In the genomic region with DNA sequence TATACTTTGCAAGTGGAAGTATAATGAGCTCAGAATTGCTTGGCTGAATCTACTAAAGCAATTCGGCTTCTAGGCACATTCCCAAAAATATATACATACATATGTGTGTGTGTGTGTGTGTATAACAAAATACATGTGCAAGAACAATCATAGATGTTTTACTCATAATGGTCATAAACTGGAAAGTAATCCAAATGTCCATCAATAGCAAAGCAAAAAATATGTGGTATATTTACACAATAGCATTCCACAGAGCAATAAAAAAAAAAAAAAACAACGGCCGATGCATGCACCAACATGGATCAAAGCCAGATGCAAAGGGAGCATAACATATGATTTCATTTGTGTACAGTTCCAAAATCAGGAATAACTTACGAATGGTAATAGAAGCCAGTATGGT, we compare ENCODE assay signal across 17 cellular contexts.
DNase-seq lines count a peak whose midpoint lies in the region; ATAC-seq and TF ChIP-seq lines count a peak whose summit lies in the region.
"Had no signal": no experiment of that assay in that cellular context is flagged by ENCODE, and none has a peak within 500 bp of the region (broad histone marks: within the 10 kb centered on the region; RNA-seq: fewer than 3 reads in every experiment).

No MANE protein-coding gene starts in this region.

- TF ChIP-seq POLR2A in Peyer's patch (IDR thresholded peaks at IDR 0.05) (no peak), uterus (IDR thresholded peaks at IDR 0.05) (no peak)

- H4K20me1 ChIP-seq in fibroblast of lung (ENCODE audit: control insufficient read depth, extremely low read depth, insufficient read depth, low read length), result no peaks in the 10 kb centered on the region

- H3K4me1 ChIP-seq in adipocyte (ENCODE audit: control insufficient read depth, insufficient read depth, low read length) (no peaks in the 10 kb centered on the region), fibroblast of lung (ENCODE audit: control insufficient read depth, extremely low read depth, insufficient read depth, low read length) (peaks cover 2% of the 10 kb centered on the region), Peyer's patch (no peaks in the 10 kb centered on the region), uterus (no peaks in the 10 kb centered on the region)

- no peak overlapping the region for H3K4me2 ChIP-seq in fibroblast of lung (ENCODE audit: extremely low read depth, insufficient read depth, low read length)

- H3K79me2 ChIP-seq in fibroblast of lung (ENCODE audit: control insufficient read depth, insufficient read depth, low read length), result no peaks in the 10 kb centered on the region

- no peak overlapping the region for H3K9ac ChIP-seq in adipocyte (ENCODE audit: low read length)
- peak overlapping the region; percentile 4 for H3K9ac ChIP-seq in fibroblast of lung (ENCODE audit: insufficient read depth, low read length)

- no peak for ATAC-seq in GM18517 (IDR thresholded peaks at IDR 0.05; ENCODE audit: unreplicated experiment)
- ATAC-seq: K562 had no signal

- H3K9me3 ChIP-seq in adipocyte (ENCODE audit: control insufficient read depth, low read length) (peaks cover 7% of the 10 kb centered on the region), fibroblast of lung (ENCODE audit: control insufficient read depth, insufficient read depth, low read depth, low read length) (no peaks in the 10 kb centered on the region), Peyer's patch (no peaks in the 10 kb centered on the region), uterus (no peaks in the 10 kb centered on the region)
- H3K9me3 ChIP-seq: Caco-2 had no signal

- H3K27ac ChIP-seq in fibroblast of lung (ENCODE audit: insufficient read depth, low read length) (no peak overlapping the region), Peyer's patch (no peak overlapping the region), uterus (no peak overlapping the region)
- H3K27ac ChIP-seq: C4-2B, HL-60 had no signal

- no peak overlapping the region for H3K4me3 ChIP-seq in LNCaP clone FGC (ENCODE audit: low read depth, low read length)
- H3K4me3 ChIP-seq in adipocyte (ENCODE audit: low read length), result no peak overlapping the region
- H3K4me3 ChIP-seq in fibroblast of lung (replicated peaks in 1 of 4; ENCODE audit: control extremely low read depth in 1 of 4, insufficient read depth in 1 of 4, low read depth in 3 of 4, low read length in 4 of 4), result no peak overlapping the region
- H3K4me3 ChIP-seq in Peyer's patch, result no peak overlapping the region
- H3K4me3 ChIP-seq in uterus, result no peak overlapping the region
- H3K4me3 ChIP-seq: K562 had no signal

- peak; percentile 31 for DNase-seq in EL
- peak; percentile 27 for DNase-seq in LNCaP clone FGC (ENCODE audit: low read depth)
- peak; percentile 45 for DNase-seq in adipocyte (ENCODE audit: low read depth)
- DNase-seq in fibroblast of lung (ENCODE audit: low read depth in 2 of 2), result peak in 1 of 2 donors; percentile 44
- no peak for DNase-seq in Peyer's patch
- no peak for DNase-seq in uterus
- no peak for DNase-seq in stimulated activated CD4-positive, alpha-beta T cell treated with anti-CD3 and anti-CD28 coated beads, Interleukin-1b, Interleukin-23, amount 100 ng/mL, for 48 hours
- DNase-seq: ACHN; AML-193; Caco-2; CD4-positive, alpha-beta T cell; GF-D8; H9 had no signal

- intact Hi-C loops in uterus (cut with DNase I; ENCODE audit: low total_unique reads), result no loop called here

- no peaks in the 10 kb centered on the region for H3K36me3 ChIP-seq in adipocyte (ENCODE audit: control insufficient read depth, insufficient read depth, low read length, severe bottlenecking)
- H3K36me3 ChIP-seq in fibroblast of lung (ENCODE audit: control insufficient read depth, insufficient read depth, low read length), result no peaks in the 10 kb centered on the region
- H3K36me3 ChIP-seq in Peyer's patch, result no peaks in the 10 kb centered on the region
- H3K36me3 ChIP-seq in uterus, result no peaks in the 10 kb centered on the region

- TF ChIP-seq CTCF in LNCaP clone FGC (IDR thresholded peaks at IDR 0.05; ENCODE audit: control insufficient read depth, extremely low read depth, insufficient read depth) (no peak), fibroblast of lung (conservative IDR thresholded peaks at IDR 0.05 in 1 of 2, IDR thresholded peaks at IDR 0.05 in 1 of 2; ENCODE audit: low read depth in 1 of 2, low read length in 2 of 2) (no peak), Peyer's patch (IDR thresholded peaks at IDR 0.05) (no peak), uterus (IDR thresholded peaks at IDR 0.05) (no peak)

- H2AFZ ChIP-seq in fibroblast of lung (ENCODE audit: low read length), result no peak overlapping the region

- no peaks in the 10 kb centered on the region for H3K27me3 ChIP-seq in adipocyte (replicated peaks; ENCODE audit: control insufficient read depth, insufficient read depth, low read length)
- H3K27me3 ChIP-seq in fibroblast of lung (ENCODE audit: control insufficient read depth, insufficient read depth, low read length), result no peaks in the 10 kb centered on the region
- H3K27me3 ChIP-seq in Peyer's patch, result no peaks in the 10 kb centered on the region
- no peaks in the 10 kb centered on the region for H3K27me3 ChIP-seq in uterus

Comparison
In these comparisons a context has a peak if more than half of its experiments do, and no peak if none do; other contexts are left out.
1. DNase-seq: peak in EL (single experiment), LNCaP clone FGC (single experiment) and adipocyte (single experiment); none in Peyer's patch (0 of 3), uterus (0 of 2) and stimulated activated CD4-positive, alpha-beta T cell treated with anti-CD3 and anti-CD28 coated beads, Interleukin-1b, Interleukin-23, amount 100 ng/mL, for 48 hours (single experiment).